Comparison of ENCODE assay signal across 1 cellular context in genomic region chr18:23688528-23688927, GRCh38.
TF ChIP-seq lines count a peak whose summit lies in the region.

No MANE protein-coding gene starts in this region.

TF ChIP-seq in WTC11, 78 proteins besides CTCF, POLR2A, EP300 and RAD21 (continued from another document):
- TF ChIP-seq ARID4B (CRISPR knock-in tag; IDR thresholded peaks at IDR 0.05; ENCODE audit: borderline replicate concordance) (no peak), SOX15 (CRISPR knock-in tag; IDR thresholded peaks at IDR 0.05) (no peak), PREB (CRISPR knock-in tag; IDR thresholded peaks at IDR 0.05; ENCODE audit: borderline replicate concordance) (no peak), ETV6 (CRISPR knock-in tag; IDR thresholded peaks at IDR 0.05) (no peak), EMX1 (CRISPR knock-in tag; IDR thresholded peaks at IDR 0.05) (no peak), GRHL2 (CRISPR knock-in tag; IDR thresholded peaks at IDR 0.05; ENCODE audit: insufficient replicate concordance, severe bottlenecking) (no peak), JUN (CRISPR knock-in tag; IDR thresholded peaks at IDR 0.05) (no peak), USF1 (CRISPR knock-in tag; IDR thresholded peaks at IDR 0.05) (no peak), MLX (CRISPR knock-in tag; IDR thresholded peaks at IDR 0.05) (no peak), ZNF232 (CRISPR knock-in tag; IDR thresholded peaks at IDR 0.05) (no peak), ZNF423 (CRISPR knock-in tag; IDR thresholded peaks at IDR 0.05) (no peak), CREM (CRISPR knock-in tag; IDR thresholded peaks at IDR 0.05) (no peak)
